Comparison of ENCODE assay signal across 8 cellular contexts in the genomic region with DNA sequence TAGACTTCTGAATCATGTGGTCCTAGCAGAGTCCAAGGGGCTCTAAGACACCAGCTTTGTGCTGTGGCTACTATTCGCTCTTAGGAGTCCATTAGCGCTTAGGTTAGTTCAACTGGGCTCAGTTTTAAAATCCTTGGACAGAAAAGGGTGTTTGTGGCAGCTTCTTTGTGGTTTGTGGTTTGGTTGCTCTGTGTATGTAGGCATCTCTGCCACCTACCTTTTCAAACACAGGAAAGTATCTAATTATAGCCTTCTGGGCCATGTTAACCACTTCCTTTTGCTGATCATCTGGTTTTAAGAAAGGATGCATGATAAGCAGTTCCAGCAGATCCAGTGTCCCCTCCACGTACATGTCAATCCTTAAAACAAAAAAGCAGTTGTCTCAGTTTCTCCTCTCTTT. TPM values are rescaled to one million over a fixed set of nuclear protein-coding genes. Genes with fewer than 3 reads are reported as not detected.
A peak's percentile ranks its signal among the peaks of the same experiment; 100 is the strongest.
DNase-seq lines count a peak whose midpoint lies in the region; ATAC-seq and TF ChIP-seq lines count a peak whose summit lies in the region.

No MANE protein-coding gene starts in this region.

- H3K36me3 ChIP-seq in A673 (ENCODE audit: insufficient read depth, low read length, poor library complexity, severe bottlenecking) (peaks cover 37% of the 10 kb centered on the region), mesendoderm (ENCODE audit: control insufficient read depth, insufficient read depth, low read length) (peaks cover 4% of the 10 kb centered on the region)

- no CpG with 5 or more reads among the region's 3 CpGs for WGBS in mesendoderm (ENCODE audit: extremely low coverage, insufficient coverage, low lambda C conversion rate)

- no peaks in the 10 kb centered on the region for H3K27me3 Mint-ChIP-seq in central memory CD8-positive, alpha-beta T cell

- no peak overlapping the region for H4K8ac ChIP-seq in mesendoderm (ENCODE audit: low read depth, low read length)

- H4K5ac ChIP-seq in mesendoderm (ENCODE audit: low read length) = no peak overlapping the region

- H2AK5ac ChIP-seq in mesendoderm (ENCODE audit: low read length) = no peak overlapping the region

- no peak overlapping the region for H3K4me2 ChIP-seq in mesendoderm (ENCODE audit: low read length)

- TF ChIP-seq CTCF in A673 (conservative IDR thresholded peaks at IDR 0.05; ENCODE audit: low read depth, low read length) = no peak

- H3K9me3 Mint-ChIP-seq in central memory CD8-positive, alpha-beta T cell = no peaks in the 10 kb centered on the region

- no peaks in the 10 kb centered on the region for H3K79me2 ChIP-seq in mesendoderm (ENCODE audit: control insufficient read depth, insufficient read depth, low read length)

- BruUV-seq in A673 (replicated peaks; lab: Mats Ljungman, UMichigan) = no TSS peak

- POLR2A ChIA-PET in A673 (lab: Charles Lee; ENCODE audit: low non-redundant PET) = no interaction called here

- no peak overlapping the region for H2BK5ac ChIP-seq in mesendoderm (ENCODE audit: low read length)

- H3K4me3 ChIP-seq in A673 (ENCODE audit: low read depth, low read length, poor library complexity, severe bottlenecking) = no peak overlapping the region
- H3K4me3 ChIP-seq in mesendoderm (ENCODE audit: low read length) = no peak overlapping the region

- H3K9ac ChIP-seq in mesendoderm (ENCODE audit: low read length) = no peak overlapping the region

- CTCF ChIA-PET in A673 (lab: Charles Lee) = interaction anchor here (0.5 kb wide), 1 partner anchor 172 kb away, joined by 4 read pairs; no protein-coding TSS in a partner anchor

- H3K27ac ChIP-seq in A673 (ENCODE audit: low read depth, low read length, poor library complexity, severe bottlenecking) = no peak overlapping the region
- no peak overlapping the region for H3K27ac ChIP-seq in mesendoderm (ENCODE audit: low read depth, low read length)

- intact Hi-C loops in A673 (cut with micrococcal nuclease; ENCODE audit: unreplicated experiment) = no loop called here

- H3K36me3 Mint-ChIP-seq in central memory CD8-positive, alpha-beta T cell (ENCODE audit: insufficient read depth) = peaks cover 10% of the 10 kb centered on the region

- H3K4me1 ChIP-seq in A673 (ENCODE audit: insufficient read depth, low read length, poor library complexity, severe bottlenecking) (no peaks in the 10 kb centered on the region), mesendoderm (ENCODE audit: control insufficient read depth, low read depth, low read length) (no peaks in the 10 kb centered on the region)

- H3K27me3 ChIP-seq in A673 (replicated peaks; ENCODE audit: insufficient read depth, low read depth, low read length, poor library complexity) (no peaks in the 10 kb centered on the region), mesendoderm (ENCODE audit: insufficient read depth, low read length, poor library complexity) (no peaks in the 10 kb centered on the region)

- ATAC-seq in GM21576 (IDR thresholded peaks at IDR 0.05; ENCODE audit: unreplicated experiment) = peak; percentile 73
- ATAC-seq in central memory CD8-positive, alpha-beta T cell (replicated peaks; ENCODE audit: extremely low read depth, poor library complexity, severe bottlenecking) = peak; percentile 98

- H2BK120ac ChIP-seq in mesendoderm (ENCODE audit: low read depth, low read length) = no peak overlapping the region

- H3K4me3 Mint-ChIP-seq in central memory CD8-positive, alpha-beta T cell = peak overlapping the region; percentile 70

- peak overlapping the region; percentile 33 for H3K27ac Mint-ChIP-seq in central memory CD8-positive, alpha-beta T cell (ENCODE audit: low read depth)

- H3K56ac ChIP-seq in mesendoderm (ENCODE audit: low read length) = no peak overlapping the region

- DNase-seq in GDM1 (lab: John Stamatoyannopoulos, UW) = peak; percentile 71
- peak; percentile 91 for DNase-seq in M059J (ENCODE audit: low read depth)
- peak; percentile 22 to 40 for DNase-seq in central memory CD8-positive, alpha-beta T cell (ENCODE audit: low spot score in 2 of 2)
- DNase-seq in SHP77 treated with DMSO at 0.1 percent for 48 hours (lab: John Stamatoyannopoulos, UW) = no peak
- no peak for DNase-seq in A673 (ENCODE audit: low spot score)
- no peak for DNase-seq in mesendoderm
- DNase-seq in NCI-H1105 treated with DMSO at 0.1 percent for 48 hours (lab: John Stamatoyannopoulos, UW) = no peak

- H3K18ac ChIP-seq in mesendoderm (ENCODE audit: low read length) = no peak overlapping the region

- H2BK15ac ChIP-seq in mesendoderm (replicated peaks; ENCODE audit: low read depth) = no peak overlapping the region

- no peaks in the 10 kb centered on the region for H3K79me1 ChIP-seq in mesendoderm (ENCODE audit: low read length)

- no peak overlapping the region for H3K23ac ChIP-seq in mesendoderm (ENCODE audit: low read length)

- no peak overlapping the region for H3K4ac ChIP-seq in mesendoderm (ENCODE audit: low read depth, low read length)

- no peaks in the 10 kb centered on the region for H3K9me3 ChIP-seq in A673 (ENCODE audit: low read depth, low read length, poor library complexity, severe bottlenecking)

- peaks cover 39% of the 10 kb centered on the region for H3K4me1 Mint-ChIP-seq in central memory CD8-positive, alpha-beta T cell

RNA-seq across cellular contexts. Expression of a gene that starts 10.8 kb away (rescaled TPM):
- 26.2 and 28.8 TPM in 2 replicates for total RNA-seq in M059J (2014; rRNA removed; shearing (Covaris generic))
- total RNA-seq in A673 (2021) = 30.8 and 39.2 TPM in 2 replicates
- polyA plus RNA-seq in mesendoderm (2013, experiment 1 of 2) = 9.4 TPM
- 9.3 TPM for polyA plus RNA-seq in mesendoderm (2013, experiment 2 of 2)

Comparison
In these comparisons a context has a peak if more than half of its experiments do, and no peak if none do; other contexts are left out.
1. DNase-seq: peak in GDM1 (single experiment), M059J (single experiment) and central memory CD8-positive, alpha-beta T cell (2 of 2); none in SHP77 treated with DMSO at 0.1 percent for 48 hours (single experiment), A673 (single experiment), mesendoderm (single experiment) and NCI-H1105 treated with DMSO at 0.1 percent for 48 hours (single experiment).